Comparison of ENCODE assay signal across 8 cellular contexts in the genomic region with DNA sequence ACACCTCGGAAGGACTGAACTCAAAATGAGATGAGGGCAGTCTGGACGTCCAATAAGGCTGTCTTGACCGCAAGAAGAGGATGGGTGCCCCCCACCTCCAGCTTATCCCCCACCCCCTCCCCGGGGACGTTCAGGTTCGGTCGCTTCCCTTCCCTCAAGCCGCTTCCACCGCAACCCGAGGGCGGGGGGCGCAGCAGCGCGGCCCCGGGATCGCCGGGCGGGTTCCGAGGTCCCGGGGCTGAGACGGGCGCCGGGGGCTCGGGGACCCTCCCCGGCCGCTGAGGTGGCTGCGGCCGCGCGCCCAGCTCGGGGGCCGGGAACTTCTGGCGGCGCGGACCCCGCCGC. TPM values are rescaled to one million over a fixed set of nuclear protein-coding genes. Genes with fewer than 3 reads are reported as not detected.
DNase-seq lines count a peak whose midpoint lies in the region; ATAC-seq, FAIRE-seq and TF ChIP-seq lines count a peak whose summit lies in the region.

No MANE protein-coding gene starts in this region.

- peak overlapping the region; percentile 83 for H3K4me2 ChIP-seq in HCT116 (ENCODE audit: low read length)

- 0 to 1% methylated on average over 26 to 37 of the region's 37 CpGs for WGBS in pancreas, 2 donors

- peak overlapping the region; percentile 67 to 75 for H3K4me3 ChIP-seq in HCT116 (replicated peaks in 1 of 2; ENCODE audit: low read depth in 1 of 2, low read length in 2 of 2)
- peak overlapping the region; percentile 94 for H3K4me3 ChIP-seq in SK-N-MC
- H3K4me3 ChIP-seq in fibroblast of mammary gland (ENCODE audit: control insufficient read depth, low read depth, low read length), result peak overlapping the region; percentile 58
- peak overlapping the region; percentile 74 to 94 (median 88) for H3K4me3 ChIP-seq in pancreas

- no TSS peak for BruUV-seq in HCT116 (replicated peaks; lab: Mats Ljungman, UMichigan)

- TF ChIP-seq RAD21 in HCT116 (IDR thresholded peaks at IDR 0.05; ENCODE audit: low read depth), result no peak

- H3K9ac ChIP-seq in HCT116 (ENCODE audit: low read length) (peak overlapping the region; percentile 78), SK-N-MC (ENCODE audit: insufficient read length) (peak overlapping the region; percentile 90)

- intact Hi-C loops in HCT116 (cut with micrococcal nuclease), result no loop called here
- intact Hi-C loops in pancreas (cut with DNase I), result no loop called here

- CTCF ChIA-PET in HCT116 (lab: Charles Lee), result interaction anchor here (1.3 kb wide), 1 partner anchor 113 kb away, joined by 5 read pairs; no protein-coding TSS in a partner anchor

- no peaks in the 10 kb centered on the region for H4K20me1 ChIP-seq in HCT116 (ENCODE audit: insufficient read depth)

- POLR2A ChIA-PET in HCT116 (lab: Charles Lee), result interaction anchor here (0.7 to 1.4 kb wide), 3 partner anchors 15 to 113 kb away, joined by 3 to 6 read pairs (median 3); no protein-coding TSS in a partner anchor

- TF ChIP-seq POLR2A in HCT116 (IDR thresholded peaks at IDR 0.05; ENCODE audit: borderline replicate concordance, extremely low read depth, insufficient read depth, insufficient read length), result no peak

- H3K27me3 ChIP-seq in HCT116 (ENCODE audit: insufficient read depth, low read length), result no peaks in the 10 kb centered on the region
- no peaks in the 10 kb centered on the region for H3K27me3 ChIP-seq in pancreas

- TF ChIP-seq CTCF in HCT116 (IDR thresholded peaks at IDR 0.05 in 2 of 3, conservative IDR thresholded peaks at IDR 0.05 in 1 of 3; ENCODE audit: borderline replicate concordance in 1 of 3, insufficient read depth in 1 of 3, low read depth in 2 of 3, low read length in 2 of 3), result no peak
- no peak for TF ChIP-seq CTCF in fibroblast of mammary gland (conservative IDR thresholded peaks at IDR 0.05; ENCODE audit: control insufficient read depth, insufficient read depth, low read depth, low read length)
- no peak for TF ChIP-seq CTCF in pancreas (IDR thresholded peaks at IDR 0.05)

- H3K27ac ChIP-seq in HCT116 (ENCODE audit: low read depth, low read length) (peak overlapping the region; percentile 83), SK-N-MC (no peak overlapping the region), pancreas (peak overlapping the region; percentile 84 to 94 (median 92))

- H2AFZ ChIP-seq in HCT116 (ENCODE audit: low read depth, low read length, poor library complexity, severe bottlenecking), result no peak overlapping the region

- H3K9me2 ChIP-seq in HCT116 (ENCODE audit: insufficient read depth), result no peaks in the 10 kb centered on the region

- no peak for FAIRE-seq in pancreas (lab: Jason Lieb, UNC)

- DNase-seq in D341Med (ENCODE audit: low spot score), result peak; percentile 69
- no peak for DNase-seq in HCT116 (ENCODE audit: low read depth, low spot score)
- DNase-seq in SK-N-MC (ENCODE audit: low read depth, low spot score), result no peak
- DNase-seq in fibroblast of mammary gland (ENCODE audit: low read depth), result no peak
- DNase-seq in pancreas, result peak in 2 of 6 donors; percentile 31 to 54
- no peak for DNase-seq in DMS153 treated with DMSO at 0.1 percent for 48 hours (lab: John Stamatoyannopoulos, UW; ENCODE audit: unreplicated experiment)
- DNase-seq in NCI-H82 treated with DMSO at 0.1 percent for 48 hours (lab: John Stamatoyannopoulos, UW; ENCODE audit: unreplicated experiment), result no peak
- DNase-seq in NCI-H510A (lab: John Stamatoyannopoulos, UW), result no peak

- ATAC-seq in HCT116 (peak; percentile 7; the same call in 1 of the 2 replicates), pancreas (peak in 1 of 4 donors; percentile 9)

- H3K79me2 ChIP-seq in HCT116 (ENCODE audit: insufficient read depth, low read length), result peaks cover 48% of the 10 kb centered on the region

- RAD21 ChIA-PET in HCT116 (lab: Charles Lee; ENCODE audit: low non-redundant PET in 1 of 2, low total read pairs in 2 of 2, uncharacterized antibody in 2 of 2, unreplicated experiment in 2 of 2), result no interaction called here

- H3K9me3 ChIP-seq in HCT116 (ENCODE audit: control insufficient read depth in 1 of 2, insufficient read depth in 1 of 2, low read depth in 1 of 2, low read length in 2 of 2), result no peaks in the 10 kb centered on the region
- H3K9me3 ChIP-seq in SK-N-MC (ENCODE audit: low read depth, low read length), result no peaks in the 10 kb centered on the region
- H3K9me3 ChIP-seq in pancreas, result no peaks in the 10 kb centered on the region

- peaks cover 19 to 43% of the 10 kb centered on the region in 2 experiments for H3K4me1 ChIP-seq in HCT116 (ENCODE audit: control insufficient read depth in 1 of 2, insufficient read depth in 2 of 2, low read length in 2 of 2)
- peaks cover 0 to 12% (median 8%) of the 10 kb centered on the region in 3 donors for H3K4me1 ChIP-seq in pancreas

- no peaks in the 10 kb centered on the region for H3K36me3 ChIP-seq in HCT116 (ENCODE audit: control insufficient read depth in 1 of 2, insufficient read depth in 2 of 2, low read length in 2 of 2)
- H3K36me3 ChIP-seq in SK-N-MC (ENCODE audit: insufficient read depth, low read length), result no peaks in the 10 kb centered on the region
- no peaks in the 10 kb centered on the region for H3K36me3 ChIP-seq in pancreas

TF ChIP-seq in HCT116, 20 proteins besides CTCF, POLR2A, EP300 and RAD21:
- no peak for TF ChIP-seq ZNF274 (IDR thresholded peaks at IDR 0.05; ENCODE audit: low read depth, low read length)
- TF ChIP-seq, protein P1, sequence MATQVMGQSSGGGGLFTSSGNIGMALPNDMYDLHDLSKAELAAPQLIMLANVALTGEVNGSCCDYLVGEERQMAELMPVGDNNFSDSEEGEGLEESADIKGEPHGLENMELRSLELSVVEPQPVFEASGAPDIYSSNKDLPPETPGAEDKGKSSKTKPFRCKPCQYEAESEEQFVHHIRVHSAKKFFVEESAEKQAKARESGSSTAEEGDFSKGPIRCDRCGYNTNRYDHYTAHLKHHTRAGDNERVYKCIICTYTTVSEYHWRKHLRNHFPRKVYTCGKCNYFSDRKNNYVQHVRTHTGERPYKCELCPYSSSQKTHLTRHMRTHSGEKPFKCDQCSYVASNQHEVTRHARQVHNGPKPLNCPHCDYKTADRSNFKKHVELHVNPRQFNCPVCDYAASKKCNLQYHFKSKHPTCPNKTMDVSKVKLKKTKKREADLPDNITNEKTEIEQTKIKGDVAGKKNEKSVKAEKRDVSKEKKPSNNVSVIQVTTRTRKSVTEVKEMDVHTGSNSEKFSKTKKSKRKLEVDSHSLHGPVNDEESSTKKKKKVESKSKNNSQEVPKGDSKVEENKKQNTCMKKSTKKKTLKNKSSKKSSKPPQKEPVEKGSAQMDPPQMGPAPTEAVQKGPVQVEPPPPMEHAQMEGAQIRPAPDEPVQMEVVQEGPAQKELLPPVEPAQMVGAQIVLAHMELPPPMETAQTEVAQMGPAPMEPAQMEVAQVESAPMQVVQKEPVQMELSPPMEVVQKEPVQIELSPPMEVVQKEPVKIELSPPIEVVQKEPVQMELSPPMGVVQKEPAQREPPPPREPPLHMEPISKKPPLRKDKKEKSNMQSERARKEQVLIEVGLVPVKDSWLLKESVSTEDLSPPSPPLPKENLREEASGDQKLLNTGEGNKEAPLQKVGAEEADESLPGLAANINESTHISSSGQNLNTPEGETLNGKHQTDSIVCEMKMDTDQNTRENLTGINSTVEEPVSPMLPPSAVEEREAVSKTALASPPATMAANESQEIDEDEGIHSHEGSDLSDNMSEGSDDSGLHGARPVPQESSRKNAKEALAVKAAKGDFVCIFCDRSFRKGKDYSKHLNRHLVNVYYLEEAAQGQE (IDR thresholded peaks at IDR 0.05; ENCODE audit: low read depth), result no peak

RNA-seq across cellular contexts. Expression of a gene that starts 0.5 kb away (rescaled TPM):
- total RNA-seq in HCT116 (2021; ENCODE audit: unreplicated experiment), result 36.6 TPM
- polyA plus RNA-seq in HCT116 (2012), result 10.7 and 12.6 TPM in 2 replicates
- total RNA-seq in pancreas, result 10 to 100 TPM in 3 of 6 donors, 1 to 10 TPM in 3; 8.4 to 12.1 (median 10.1) TPM
- polyA plus RNA-seq in pancreas, result 1 to 10 TPM; 1.5 to 3.0 TPM
